In genomic region chr22:42769574-42770447, GRCh38 we compare ENCODE assay signal across 1 cellular context.
TF ChIP-seq lines count a peak whose summit lies in the region.

No MANE protein-coding gene starts in this region.

TF ChIP-seq in HepG2, 621 proteins besides CTCF, POLR2A, EP300 and RAD21 (continued from another document and continues in another):
- TF ChIP-seq, protein P1, sequence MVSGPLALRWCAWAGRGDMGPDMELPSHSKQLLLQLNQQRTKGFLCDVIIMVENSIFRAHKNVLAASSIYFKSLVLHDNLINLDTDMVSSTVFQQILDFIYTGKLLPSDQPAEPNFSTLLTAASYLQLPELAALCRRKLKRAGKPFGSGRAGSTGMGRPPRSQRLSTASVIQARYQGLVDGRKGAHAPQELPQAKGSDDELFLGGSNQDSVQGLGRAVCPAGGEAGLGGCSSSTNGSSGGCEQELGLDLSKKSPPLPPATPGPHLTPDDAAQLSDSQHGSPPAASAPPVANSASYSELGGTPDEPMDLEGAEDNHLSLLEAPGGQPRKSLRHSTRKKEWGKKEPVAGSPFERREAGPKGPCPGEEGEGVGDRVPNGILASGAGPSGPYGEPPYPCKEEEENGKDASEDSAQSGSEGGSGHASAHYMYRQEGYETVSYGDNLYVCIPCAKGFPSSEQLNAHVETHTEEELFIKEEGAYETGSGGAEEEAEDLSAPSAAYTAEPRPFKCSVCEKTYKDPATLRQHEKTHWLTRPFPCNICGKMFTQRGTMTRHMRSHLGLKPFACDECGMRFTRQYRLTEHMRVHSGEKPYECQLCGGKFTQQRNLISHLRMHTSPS (CRISPR knock-in tag; IDR thresholded peaks at IDR 0.05; ENCODE audit: low read depth) = peak; percentile 46; the same call in 1 of the 2 replicates
- no peak for TF ChIP-seq ZNF878 (CRISPR knock-in tag; IDR thresholded peaks at IDR 0.05)
- TF ChIP-seq, protein P2, sequence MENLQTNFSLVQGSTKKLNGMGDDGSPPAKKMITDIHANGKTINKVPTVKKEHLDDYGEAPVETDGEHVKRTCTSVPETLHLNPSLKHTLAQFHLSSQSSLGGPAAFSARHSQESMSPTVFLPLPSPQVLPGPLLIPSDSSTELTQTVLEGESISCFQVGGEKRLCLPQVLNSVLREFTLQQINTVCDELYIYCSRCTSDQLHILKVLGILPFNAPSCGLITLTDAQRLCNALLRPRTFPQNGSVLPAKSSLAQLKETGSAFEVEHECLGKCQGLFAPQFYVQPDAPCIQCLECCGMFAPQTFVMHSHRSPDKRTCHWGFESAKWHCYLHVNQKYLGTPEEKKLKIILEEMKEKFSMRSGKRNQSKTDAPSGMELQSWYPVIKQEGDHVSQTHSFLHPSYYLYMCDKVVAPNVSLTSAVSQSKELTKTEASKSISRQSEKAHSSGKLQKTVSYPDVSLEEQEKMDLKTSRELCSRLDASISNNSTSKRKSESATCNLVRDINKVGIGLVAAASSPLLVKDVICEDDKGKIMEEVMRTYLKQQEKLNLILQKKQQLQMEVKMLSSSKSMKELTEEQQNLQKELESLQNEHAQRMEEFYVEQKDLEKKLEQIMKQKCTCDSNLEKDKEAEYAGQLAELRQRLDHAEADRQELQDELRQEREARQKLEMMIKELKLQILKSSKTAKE (CRISPR knock-in tag; IDR thresholded peaks at IDR 0.05; ENCODE audit: borderline replicate concordance) = peak; percentile 42; the same call in 1 of the 2 replicates
- no peak for TF ChIP-seq ZNF776 (CRISPR knock-in tag; IDR thresholded peaks at IDR 0.05)
- no peak for TF ChIP-seq REL (CRISPR knock-in tag; conservative IDR thresholded peaks at IDR 0.05)
- no peak for TF ChIP-seq CERS6 (CRISPR knock-in tag; IDR thresholded peaks at IDR 0.05)
- no peak for TF ChIP-seq AGO1 (IDR thresholded peaks at IDR 0.05; ENCODE audit: low read depth, low read length, poor library complexity, severe bottlenecking)
- no peak for TF ChIP-seq ZFP90 (CRISPR knock-in tag; IDR thresholded peaks at IDR 0.05; ENCODE audit: borderline replicate concordance)
- peak; percentile 56; the same call in 1 of the 2 replicates for TF ChIP-seq TBX2 (CRISPR knock-in tag; IDR thresholded peaks at IDR 0.05; ENCODE audit: borderline replicate concordance)
- TF ChIP-seq ARID2 (CRISPR knock-in tag; IDR thresholded peaks at IDR 0.05; ENCODE audit: borderline replicate concordance) = 0 out of 2 replicates have a peak, but pooled peaks have one; percentile 31
- TF ChIP-seq ZNF264 (CRISPR knock-in tag; IDR thresholded peaks at IDR 0.05) = no peak
- no peak for TF ChIP-seq SSRP1 (CRISPR knock-in tag; IDR thresholded peaks at IDR 0.05)
- TF ChIP-seq ZSCAN29 (CRISPR knock-in tag; conservative IDR thresholded peaks at IDR 0.05) = no peak
- TF ChIP-seq ZNF660 (CRISPR knock-in tag; IDR thresholded peaks at IDR 0.05; ENCODE audit: borderline replicate concordance, low read depth) = no peak
- TF ChIP-seq NR2F1 (CRISPR knock-in tag; IDR thresholded peaks at IDR 0.05) = no peak
- TF ChIP-seq GTF2F1 (IDR thresholded peaks at IDR 0.05; ENCODE audit: low read length) = no peak
- peak; percentile 50; the same call in 1 of the 2 replicates for TF ChIP-seq KDM2A (CRISPR knock-in tag; IDR thresholded peaks at IDR 0.05; ENCODE audit: borderline replicate concordance, low read depth)
- TF ChIP-seq TEAD2 (CRISPR knock-in tag; IDR thresholded peaks at IDR 0.05) = no peak
- TF ChIP-seq CEBPZ (IDR thresholded peaks at IDR 0.05; ENCODE audit: low read length) = no peak
- no peak for TF ChIP-seq PHF8 (CRISPR knock-in tag; IDR thresholded peaks at IDR 0.05)
- TF ChIP-seq ZFAT (CRISPR knock-in tag; conservative IDR thresholded peaks at IDR 0.05) = no peak
- TF ChIP-seq CREB1 (IDR thresholded peaks at IDR 0.05) = no peak
- no peak for TF ChIP-seq CREB1 (CRISPR knock-in tag; IDR thresholded peaks at IDR 0.05)
- TF ChIP-seq, protein P3, sequence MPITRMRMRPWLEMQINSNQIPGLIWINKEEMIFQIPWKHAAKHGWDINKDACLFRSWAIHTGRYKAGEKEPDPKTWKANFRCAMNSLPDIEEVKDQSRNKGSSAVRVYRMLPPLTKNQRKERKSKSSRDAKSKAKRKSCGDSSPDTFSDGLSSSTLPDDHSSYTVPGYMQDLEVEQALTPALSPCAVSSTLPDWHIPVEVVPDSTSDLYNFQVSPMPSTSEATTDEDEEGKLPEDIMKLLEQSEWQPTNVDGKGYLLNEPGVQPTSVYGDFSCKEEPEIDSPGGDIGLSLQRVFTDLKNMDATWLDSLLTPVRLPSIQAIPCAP (CRISPR knock-in tag; IDR thresholded peaks at IDR 0.05; ENCODE audit: low read depth) = no peak
- TF ChIP-seq MAX (IDR thresholded peaks at IDR 0.05) = peak; percentile 79
- no peak for TF ChIP-seq ZFYVE20 (CRISPR knock-in tag; IDR thresholded peaks at IDR 0.05; ENCODE audit: borderline replicate concordance, low read depth)
- no peak; the same call in 1 of the 2 replicates for TF ChIP-seq ZGPAT (CRISPR knock-in tag; IDR thresholded peaks at IDR 0.05)
- TF ChIP-seq NFIC (IDR thresholded peaks at IDR 0.05; ENCODE audit: low read length) = no peak
- TF ChIP-seq CBX1 (IDR thresholded peaks at IDR 0.05; ENCODE audit: low read depth) = no peak
- TF ChIP-seq ZNF775 (CRISPR knock-in tag; IDR thresholded peaks at IDR 0.05; ENCODE audit: borderline replicate concordance) = no peak
- no peak for TF ChIP-seq HNF1A (IDR thresholded peaks at IDR 0.05; ENCODE audit: low read depth)
- no peak for TF ChIP-seq HNF1A (CRISPR knock-in tag; IDR thresholded peaks at IDR 0.05; ENCODE audit: borderline replicate concordance)
- TF ChIP-seq ZNF777 (CRISPR knock-in tag; IDR thresholded peaks at IDR 0.05) = no peak
- TF ChIP-seq GABPA (IDR thresholded peaks at IDR 0.05; ENCODE audit: low read depth, low read length) = no peak; the same call in 1 of the 2 replicates
- TF ChIP-seq GABPA (CRISPR knock-in tag; IDR thresholded peaks at IDR 0.05; ENCODE audit: low read depth) = no peak
- no peak for TF ChIP-seq NFATC3 (CRISPR knock-in tag; IDR thresholded peaks at IDR 0.05)
- TF ChIP-seq CBX5 (CRISPR knock-in tag; IDR thresholded peaks at IDR 0.05; ENCODE audit: borderline replicate concordance) = no peak
- no peak for TF ChIP-seq DMAP1 (CRISPR knock-in tag; IDR thresholded peaks at IDR 0.05)
- TF ChIP-seq RBFOX2 (IDR thresholded peaks at IDR 0.05; ENCODE audit: low read depth, low read length) = peak; percentile 49
- 0 out of 2 replicates have a peak, but pooled peaks have one; percentile 32 for TF ChIP-seq MTF2 (CRISPR knock-in tag; IDR thresholded peaks at IDR 0.05; ENCODE audit: borderline replicate concordance)
- no peak for TF ChIP-seq ZNF235 (CRISPR knock-in tag; IDR thresholded peaks at IDR 0.05; ENCODE audit: borderline replicate concordance)
- TF ChIP-seq HMG20B (CRISPR knock-in tag; conservative IDR thresholded peaks at IDR 0.05) = no peak
- TF ChIP-seq ISX (CRISPR knock-in tag; conservative IDR thresholded peaks at IDR 0.05) = no peak
- no peak for TF ChIP-seq HNRNPK (IDR thresholded peaks at IDR 0.05; ENCODE audit: low read depth, low read length, poor library complexity, severe bottlenecking)
- no peak for TF ChIP-seq MXI1 (IDR thresholded peaks at IDR 0.05; ENCODE audit: borderline replicate concordance, low read depth, low read length)
- no peak for TF ChIP-seq PRPF4 (IDR thresholded peaks at IDR 0.05; ENCODE audit: low read depth, low read length, poor library complexity, severe bottlenecking)
- no peak for TF ChIP-seq ZKSCAN8 (CRISPR knock-in tag; IDR thresholded peaks at IDR 0.05; ENCODE audit: borderline replicate concordance)
- no peak for TF ChIP-seq ZNF24 (IDR thresholded peaks at IDR 0.05)
- no peak for TF ChIP-seq ZNF253 (CRISPR knock-in tag; IDR thresholded peaks at IDR 0.05; ENCODE audit: borderline replicate concordance)
- no peak for TF ChIP-seq KDM6A (CRISPR knock-in tag; IDR thresholded peaks at IDR 0.05; ENCODE audit: low read depth)
- no peak for TF ChIP-seq MTERF4 (CRISPR knock-in tag; IDR thresholded peaks at IDR 0.05)
- TF ChIP-seq SMAD9 (CRISPR knock-in tag; IDR thresholded peaks at IDR 0.05) = no peak
